ENCODE assay signal across 18 cellular contexts in the genomic region with DNA sequence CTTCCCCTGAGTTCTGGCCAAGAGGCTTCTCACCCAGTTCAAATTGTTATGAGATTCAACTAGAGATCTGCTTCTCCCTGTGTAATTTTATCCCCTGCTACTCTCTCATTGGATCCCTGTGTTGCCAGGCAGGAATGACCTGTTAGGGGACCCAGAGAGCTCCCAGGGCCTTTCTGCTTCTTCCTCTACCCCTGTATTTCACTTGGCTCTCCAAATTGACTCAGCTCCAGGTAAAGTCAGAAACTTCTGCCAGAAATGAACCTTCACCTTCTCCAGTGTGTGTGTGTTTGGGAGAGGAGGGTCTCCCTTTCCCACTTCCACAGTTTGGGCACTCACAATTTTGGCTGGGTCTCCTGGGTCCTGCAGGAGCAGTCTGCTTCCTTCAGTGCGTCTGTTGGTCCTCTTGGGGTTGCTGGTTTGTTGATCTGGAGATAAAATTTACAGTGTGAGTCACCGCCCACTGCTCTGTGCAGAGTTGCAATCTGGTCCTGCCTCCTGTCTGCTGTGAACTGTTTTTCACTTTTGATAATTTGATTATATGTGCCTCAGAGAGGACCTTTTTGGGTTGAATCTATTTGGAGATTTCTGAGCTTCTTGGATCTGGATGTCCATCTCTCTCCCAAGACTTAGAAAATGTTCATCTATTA.
"Had no signal": no experiment of that assay in that cellular context is flagged by ENCODE, and none has a peak within 500 bp of the region (broad histone marks: within the 10 kb centered on the region; RNA-seq: fewer than 3 reads in every experiment).

No MANE protein-coding gene starts in this region.

- H3K27ac ChIP-seq: dorsolateral prefrontal cortex, epithelial cell of prostate, foreskin keratinocyte, hepatocyte, uterus had no signal

- H3K27me3 ChIP-seq: foreskin keratinocyte, hepatocyte had no signal

- H3K4me3 ChIP-seq: dorsolateral prefrontal cortex, hepatocyte, lung, uterus had no signal

- H3K36me3 ChIP-seq: uterus had no signal

- ATAC-seq: activated CD4-positive, CD25-positive, alpha-beta regulatory T cell treated with anti-CD3 and anti-CD28 coated beads, Interleukin-2, amount 50 U/mL, for 24 hours; activated CD8-positive, alpha-beta T cell treated with anti-CD3 and anti-CD28 coated beads, Interleukin-2, amount 10 ng/mL, durations not matched to agents 7 days and 5 days; foreskin keratinocyte; left lobe of liver had no signal

- DNase-seq: activated CD4-positive, alpha-beta T cell treated with anti-CD3 and anti-CD28 coated beads, Interleukin-2, amount 10 ng/mL, durations not matched to agents 7 days and 5 days; activated CD8-positive, alpha-beta T cell treated with anti-CD3 and anti-CD28 coated beads, Interleukin-2, amount 10 ng/mL, durations not matched to agents 7 days and 5 days; activated naive CD4-positive, alpha-beta T cell treated with anti-CD3 and anti-CD28 coated beads for 36 hours; activated T-cell treated with anti-CD3 and anti-CD28 coated beads, Interleukin-2, amount 50 U/mL, for 24 hours; dorsolateral prefrontal cortex; endodermal cell; foreskin keratinocyte; occipital lobe; posterior cingulate gyrus; retina; stimulated activated CD8-positive, alpha-beta memory T cell treated with anti-CD3 and anti-CD28 coated beads, Interleukin-4, amount 100 ng/mL, for 48 hours; stimulated activated naive CD4-positive, alpha-beta T cell; uterus had no signal

- H3K4me1 ChIP-seq: foreskin keratinocyte, uterus had no signal

- H3K9me3 ChIP-seq: uterus had no signal
